23 cellular contexts compared by ENCODE assay signal in genomic region chrY:6947695-6948094, GRCh38. TPM values are rescaled to one million over a fixed set of nuclear protein-coding genes. Genes with fewer than 3 reads are reported as not detected.
"Had no signal": no experiment of that assay in that cellular context is flagged by ENCODE, and none has a peak within 500 bp of the region (broad histone marks: within the 10 kb centered on the region; RNA-seq: fewer than 3 reads in every experiment).

No MANE protein-coding gene starts in this region.

- H3K4me1 Mint-ChIP-seq: activated CD4-positive, alpha-beta memory T cell treated with anti-CD3 and anti-CD28 coated beads, Interleukin-2, amount 10 ng/mL, durations not matched to agents 7 days and 5 days; activated CD4-positive, alpha-beta T cell treated with anti-CD3 and anti-CD28 coated beads for 36 hours; immature natural killer cell had no signal

- H3K4me3 Mint-ChIP-seq: activated CD4-positive, alpha-beta memory T cell treated with anti-CD3 and anti-CD28 coated beads, Interleukin-2, amount 10 ng/mL, durations not matched to agents 7 days and 5 days; activated CD4-positive, alpha-beta T cell treated with anti-CD3 and anti-CD28 coated beads for 36 hours; activated naive CD8-positive, alpha-beta T cell; immature natural killer cell; stimulated activated naive CD8-positive, alpha-beta T cell treated with anti-CD3 and anti-CD28 coated beads, Interleukin-15, Interleukin-2, amounts not matched to agents 100 ng/mL and 50 ng/mL, for 24 hours had no signal

- H3K9me3 ChIP-seq: left lung, pancreas, testis had no signal

- H3K36me3 Mint-ChIP-seq: activated naive CD8-positive, alpha-beta T cell; immature natural killer cell had no signal

- H3K27me3 ChIP-seq: brain microvascular endothelial cell, left lung, pancreas, testis had no signal

- H3K36me3 ChIP-seq: brain microvascular endothelial cell, left lung, pancreas had no signal

- ATAC-seq: activated CD4-positive, alpha-beta T cell treated with anti-CD3 and anti-CD28 coated beads for 36 hours; left lung; pancreas had no signal

- H3K27ac Mint-ChIP-seq: activated CD4-positive, alpha-beta memory T cell treated with anti-CD3 and anti-CD28 coated beads, Interleukin-2, amount 10 ng/mL, durations not matched to agents 7 days and 5 days; activated CD4-positive, alpha-beta T cell treated with anti-CD3 and anti-CD28 coated beads for 36 hours; activated naive CD8-positive, alpha-beta T cell; immature natural killer cell; stimulated activated naive CD8-positive, alpha-beta T cell treated with anti-CD3 and anti-CD28 coated beads, Interleukin-15, Interleukin-2, amounts not matched to agents 100 ng/mL and 50 ng/mL, for 24 hours had no signal

- FAIRE-seq: pancreas had no signal

- DNase-seq: activated CD4-positive, alpha-beta memory T cell treated with anti-CD3 and anti-CD28 coated beads, Interleukin-2, amount 10 ng/mL, durations not matched to agents 7 days and 5 days; activated CD4-positive, alpha-beta T cell treated with anti-CD3 and anti-CD28 coated beads for 36 hours; activated gamma-delta T cell; activated T-cell treated with anti-CD3 and anti-CD28 coated beads, Interleukin-2, amount 50 U/mL, for 48 hours; amygdala; brain microvascular endothelial cell; dermis blood vessel endothelial cell; glutamatergic neuron; immature natural killer cell; left lung; pancreas; retina; stimulated activated CD4-positive, alpha-beta T cell treated with anti-CD3 and anti-CD28 coated beads, Interleukin-15, amount 100 ng/mL, for 24 hours; stimulated activated CD4-positive, alpha-beta T cell treated with anti-CD3 and anti-CD28 coated beads, Interleukin-4, amount 100 ng/mL, for 24 hours; T-helper 9 cell had no signal

- H3K27ac ChIP-seq: brain microvascular endothelial cell, left lung, pancreas, testis had no signal

- H3K27me3 Mint-ChIP-seq: activated naive CD8-positive, alpha-beta T cell; stimulated activated naive CD8-positive, alpha-beta T cell treated with anti-CD3 and anti-CD28 coated beads, Interleukin-15, Interleukin-2, amounts not matched to agents 100 ng/mL and 50 ng/mL, for 24 hours had no signal

- H3K4me1 ChIP-seq: left lung, pancreas, testis had no signal

- H3K4me3 ChIP-seq: left lung, pancreas, testis had no signal

- H3K9me3 Mint-ChIP-seq: activated CD4-positive, alpha-beta memory T cell treated with anti-CD3 and anti-CD28 coated beads, Interleukin-2, amount 10 ng/mL, durations not matched to agents 7 days and 5 days; immature natural killer cell; stimulated activated naive CD8-positive, alpha-beta T cell treated with anti-CD3 and anti-CD28 coated beads, Interleukin-15, Interleukin-2, amounts not matched to agents 100 ng/mL and 50 ng/mL, for 24 hours had no signal

RNA-seq across cellular contexts. Expression of gene AMELY, which starts 36.1 kb away (rescaled TPM):
- total RNA-seq: activated CD4-positive, alpha-beta memory T cell treated with anti-CD3 and anti-CD28 coated beads, Interleukin-2, amount 10 ng/mL, durations not matched to agents 7 days and 5 days; activated CD4-positive, alpha-beta T cell treated with anti-CD3 and anti-CD28 coated beads for 36 hours; cerebellum; dermis blood vessel endothelial cell; left lung; mesenteric fat pad; skeletal muscle tissue; testis; urinary bladder had no signal
- polyA plus RNA-seq: esophagus, immature natural killer cell, urinary bladder had no signal

RNA-seq across cellular contexts. Expression of gene TBL1Y, which starts 37.2 kb away (rescaled TPM):
- total RNA-seq: activated CD4-positive, alpha-beta T cell treated with anti-CD3 and anti-CD28 coated beads for 36 hours; cerebellum; dermis blood vessel endothelial cell; mesenteric fat pad; urinary bladder had no signal
- polyA plus RNA-seq: immature natural killer cell had no signal
